In genomic region chr7:159167139-159167538, GRCh38 we compare ENCODE assay signal across 22 cellular contexts. TPM values are rescaled to one million over a fixed set of nuclear protein-coding genes. Genes with fewer than 3 reads are reported as not detected.
"Had no signal": no experiment of that assay in that cellular context is flagged by ENCODE, and none has a peak within 500 bp of the region (broad histone marks: within the 10 kb centered on the region; RNA-seq: fewer than 3 reads in every experiment).

No MANE protein-coding gene starts in this region.

- H3K27me3 ChIP-seq: esophagus muscularis mucosa, right atrium auricular region, suprapubic skin, tibial artery, upper lobe of left lung, vagina had no signal

- H3K27ac ChIP-seq: epithelial cell of prostate, esophagus muscularis mucosa, right atrium auricular region, suprapubic skin, tibial artery, upper lobe of left lung, vagina had no signal

- H3K4me1 ChIP-seq: esophagus muscularis mucosa, right atrium auricular region, suprapubic skin, tibial artery, upper lobe of left lung, vagina had no signal

- DNase-seq: effector memory CD8-positive, alpha-beta T cell; immature natural killer cell; kidney; left cardiac atrium; left ventricle myocardium superior; mesenchymal stem cell; midbrain; naive thymus-derived CD4-positive, alpha-beta T cell; nephron progenitor cell; stimulated activated CD4-positive, alpha-beta T cell treated with anti-CD3 and anti-CD28 coated beads, Interleukin-4, amount 100 ng/mL, for 1 hour; stimulated activated CD8-positive, alpha-beta memory T cell treated with anti-CD3 and anti-CD28 coated beads, Interleukin-4, amount 100 ng/mL, for 48 hours; stimulated activated naive CD8-positive, alpha-beta T cell treated with anti-CD3 and anti-CD28 coated beads, Interleukin-15, Interleukin-2, amounts not matched to agents 100 U/mL and 50 U/mL, for 24 hours; tibial artery; upper lobe of left lung had no signal

- H3K4me3 ChIP-seq: esophagus muscularis mucosa, lung, right atrium auricular region, suprapubic skin, tibial artery, upper lobe of left lung, vagina had no signal

- FAIRE-seq: colon, kidney had no signal

- H3K9me3 ChIP-seq: esophagus muscularis mucosa, right atrium auricular region, suprapubic skin, tibial artery, vagina had no signal

- H3K36me3 ChIP-seq: esophagus muscularis mucosa, right atrium auricular region, suprapubic skin, tibial artery, upper lobe of left lung, vagina had no signal

RNA-seq across cellular contexts. Expression of gene VIPR2, which starts 22.5 kb away (rescaled TPM):
- total RNA-seq: fibroblast of villous mesenchyme had no signal
- polyA plus RNA-seq: naive thymus-derived CD4-positive, alpha-beta T cell had no signal
